Comparison of ENCODE assay signal across 8 cellular contexts in the genomic region with DNA sequence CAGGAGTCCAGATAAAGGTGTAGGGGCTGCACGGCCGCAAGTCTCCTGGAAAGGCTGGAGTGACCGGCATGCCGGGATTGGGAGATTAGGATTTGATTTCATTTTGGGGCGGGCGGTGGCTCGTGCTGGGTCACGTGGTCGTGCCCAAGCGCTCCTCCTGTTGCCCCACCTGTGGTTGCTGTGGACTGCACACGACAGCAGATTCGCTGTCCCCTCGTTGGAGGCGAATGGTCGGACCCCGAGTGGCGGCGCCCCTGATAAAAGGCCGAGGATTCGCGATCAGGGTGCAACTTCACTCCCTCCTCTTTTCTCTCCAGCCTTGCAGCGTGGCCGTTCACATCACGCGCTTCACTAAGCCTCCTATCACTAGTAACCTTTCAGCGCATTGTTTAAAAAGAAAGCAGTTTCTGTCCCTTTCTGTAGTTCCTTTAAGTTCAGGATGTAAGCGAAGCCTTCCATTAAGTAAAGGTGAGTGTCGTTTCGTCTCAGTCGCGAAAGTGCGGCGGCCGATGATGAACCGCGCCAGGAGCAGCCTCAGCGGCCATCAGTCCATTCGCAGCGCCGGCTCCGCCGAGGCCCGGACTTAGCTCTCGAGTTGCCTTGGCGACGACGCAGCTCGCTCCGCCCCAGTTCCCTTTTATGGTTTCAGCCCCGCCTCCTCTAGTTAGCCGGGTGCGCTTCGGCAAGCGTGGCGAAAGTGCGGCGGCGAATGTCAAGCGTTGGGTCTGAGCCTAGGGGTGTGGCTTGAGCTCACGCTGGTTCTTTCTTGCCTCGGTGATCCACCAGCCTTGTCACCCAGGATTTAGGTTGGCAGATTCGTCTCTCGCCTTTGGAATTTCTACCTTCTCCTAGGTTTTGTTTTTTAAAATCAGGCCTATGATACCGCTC. TPM values are rescaled to one million over a fixed set of nuclear protein-coding genes. Genes with fewer than 3 reads are reported as not detected.
A peak's percentile ranks its signal among the peaks of the same experiment; 100 is the strongest.
DNase-seq lines count a peak whose midpoint lies in the region; ATAC-seq and TF ChIP-seq lines count a peak whose summit lies in the region.

No MANE protein-coding gene starts in this region.

- peaks cover 37% of the 10 kb centered on the region for H3K36me3 Mint-ChIP-seq in activated CD4-positive, alpha-beta memory T cell treated with anti-CD3 and anti-CD28 coated beads, Interleukin-2, amount 10 ng/mL, durations not matched to agents 7 days and 5 days (ENCODE audit: low read depth)

- H3K9me3 Mint-ChIP-seq in activated CD4-positive, alpha-beta memory T cell treated with anti-CD3 and anti-CD28 coated beads, Interleukin-2, amount 10 ng/mL, durations not matched to agents 7 days and 5 days, result no peaks in the 10 kb centered on the region

- H3K27ac ChIP-seq in AG04450 (ENCODE audit: low read depth, low read length) (peak overlapping the region; percentile 73), dorsolateral prefrontal cortex (peak overlapping the region; percentile 48 to 99 (median 93)), liver (ENCODE audit: low read depth in 1 of 2, low read length in 2 of 2) (peak overlapping the region; percentile 91)

- TF ChIP-seq CTCF in AG04450 (IDR thresholded peaks at IDR 0.05; ENCODE audit: low read depth, low read length), result no peak
- TF ChIP-seq CTCF in dorsolateral prefrontal cortex (IDR thresholded peaks at IDR 0.05 in 54 of 56, conservative IDR thresholded peaks at IDR 0.05 in 2 of 56; ENCODE audit: low read depth in 1 of 56, partially characterized antibody in 56 of 56), result peak in 28 of 56 donors; percentile 2 to 53 (median 29)
- no peak for TF ChIP-seq CTCF in liver (IDR thresholded peaks at IDR 0.05; ENCODE audit: low read depth, low read length, missing input control)

- H3K4me3 ChIP-seq in AG04450 (ENCODE audit: low read depth, low read length) (peak overlapping the region; percentile 92), dorsolateral prefrontal cortex (peak overlapping the region; percentile 70 to 100 (median 98)), liver (ENCODE audit: low read depth in 1 of 3, low read length in 3 of 3) (peak overlapping the region; percentile 65 to 98 (median 81))

- peak overlapping the region; percentile 77 for H3K4me3 Mint-ChIP-seq in activated CD4-positive, alpha-beta memory T cell treated with anti-CD3 and anti-CD28 coated beads, Interleukin-2, amount 10 ng/mL, durations not matched to agents 7 days and 5 days

- H3K27me3 ChIP-seq in AG04450 (ENCODE audit: control insufficient read depth, insufficient read depth, low read length) (no peaks in the 10 kb centered on the region), dorsolateral prefrontal cortex (no peaks in the 10 kb centered on the region), liver (ENCODE audit: control insufficient read depth in 4 of 4, insufficient read depth in 4 of 4, low read length in 3 of 4) (no peaks in the 10 kb centered on the region)

- peak; percentile 98 for DNase-seq in AG04450 (ENCODE audit: low read depth, low spot score)
- DNase-seq in NCI-H526 (lab: John Stamatoyannopoulos, UW), result peak; percentile 97 to 99
- DNase-seq in activated CD4-positive, alpha-beta memory T cell treated with anti-CD3 and anti-CD28 coated beads, Interleukin-2, amount 10 ng/mL, durations not matched to agents 7 days and 5 days, result peak; percentile 97
- peak; percentile 98 to 99 (median 99) for DNase-seq in dorsolateral prefrontal cortex
- DNase-seq in stimulated activated CD4-positive, alpha-beta T cell treated with anti-CD3 and anti-CD28 coated beads, Interleukin-2, amount 100 ng/mL, for 48 hours, result peak; percentile 93 to 98

- H3K9ac ChIP-seq in liver (ENCODE audit: low read depth in 1 of 2, low read length in 2 of 2), result peak overlapping the region in 1 of 2 donors; percentile 49

- peaks cover 67% of the 10 kb centered on the region for H3K4me1 Mint-ChIP-seq in activated CD4-positive, alpha-beta memory T cell treated with anti-CD3 and anti-CD28 coated beads, Interleukin-2, amount 10 ng/mL, durations not matched to agents 7 days and 5 days

- peak in 1 of 2 donors; percentile 29 for TF ChIP-seq RAD21 in liver (IDR thresholded peaks at IDR 0.05)

- WGBS in liver, result 7% methylated on average over 64 of the region's 64 CpGs

- H3K27me3 Mint-ChIP-seq in activated CD4-positive, alpha-beta memory T cell treated with anti-CD3 and anti-CD28 coated beads, Interleukin-2, amount 10 ng/mL, durations not matched to agents 7 days and 5 days, result no peaks in the 10 kb centered on the region

- CTCF ChIA-PET in AG04450 (lab: Charles Lee), result interaction anchor here (0.7 to 2.1 kb wide), 4 partner anchors 32 to 137 kb away, joined by 3 to 13 read pairs (median 4); no protein-coding TSS in a partner anchor
- CTCF ChIA-PET in activated CD4-positive, alpha-beta memory T cell treated with anti-CD3 and anti-CD28 coated beads, Interleukin-2, amount 10 ng/mL, durations not matched to agents 7 days and 5 days (lab: Charles Lee), result interaction anchor here (0.5 to 2.8 kb wide), 13 partner anchors 12 to 1568 kb away, joined by 3 to 22 read pairs (median 4); a partner anchor contains a TSS

- H3K27ac Mint-ChIP-seq in activated CD4-positive, alpha-beta memory T cell treated with anti-CD3 and anti-CD28 coated beads, Interleukin-2, amount 10 ng/mL, durations not matched to agents 7 days and 5 days, result peak overlapping the region; percentile 81

- ATAC-seq in GM18909 (IDR thresholded peaks at IDR 0.05; ENCODE audit: poor library complexity, unreplicated experiment) (peak; percentile 56), HG03175 (IDR thresholded peaks at IDR 0.05; ENCODE audit: unreplicated experiment) (peak; percentile 66)

- peaks cover 0 to 8% (median 5%) of the 10 kb centered on the region in 4 donors for H3K36me3 ChIP-seq in liver (ENCODE audit: control insufficient read depth in 4 of 4, insufficient read depth in 3 of 4, low read depth in 1 of 4, low read length in 3 of 4)

- H3K9me3 ChIP-seq in AG04450 (ENCODE audit: control insufficient read depth, insufficient read depth, low read length) (no peaks in the 10 kb centered on the region; the same call in 1 of the 2 replicates), liver (ENCODE audit: control insufficient read depth in 4 of 4, low read length in 3 of 4) (no peaks in the 10 kb centered on the region)

- POLR2A ChIA-PET in AG04450 (lab: Yijun Ruan, JAX), result interaction anchor here (0.7 to 1.7 kb wide), 7 partner anchors 11 to 136 kb away, joined by 3 to 8 read pairs (median 4); a partner anchor contains a TSS
- POLR2A ChIA-PET in activated CD4-positive, alpha-beta memory T cell treated with anti-CD3 and anti-CD28 coated beads, Interleukin-2, amount 10 ng/mL, durations not matched to agents 7 days and 5 days (lab: Charles Lee), result interaction anchor here (0.9 to 3.1 kb wide), 22 partner anchors 8 to 551 kb away, joined by 3 to 52 read pairs (median 8); a partner anchor contains a TSS

- intact Hi-C loops in dorsolateral prefrontal cortex (cut with DNase I), result loop anchor here (2.0 to 10.0 kb wide), 5 partner anchors 54 to 156 kb away; a partner anchor contains a TSS

- peaks cover 6 to 50% (median 33%) of the 10 kb centered on the region in 4 donors for H3K4me1 ChIP-seq in liver (ENCODE audit: control insufficient read depth in 4 of 4, insufficient read depth in 4 of 4, low read length in 3 of 4)

TF ChIP-seq in liver, 16 proteins besides CTCF, POLR2A, EP300 and RAD21 (continues in another document):
- TF ChIP-seq GABPA (IDR thresholded peaks at IDR 0.05 in 1 of 2, conservative IDR thresholded peaks at IDR 0.05 in 1 of 2) (peak in 1 of 2 donors; percentile 74), FOXA1 (IDR thresholded peaks at IDR 0.05) (no peak), RXRA (IDR thresholded peaks at IDR 0.05) (peak; percentile 47 to 48), YY1 (IDR thresholded peaks at IDR 0.05) (peak; percentile 93), NR2F2 (IDR thresholded peaks at IDR 0.05) (no peak), HNF4G (IDR thresholded peaks at IDR 0.05) (no peak), HNF4A (conservative IDR thresholded peaks at IDR 0.05) (peak; percentile 52 to 63), TAF1 (conservative IDR thresholded peaks at IDR 0.05) (peak; percentile 49)

RNA-seq across cellular contexts. Expression of a gene that starts 1.7 kb away (rescaled TPM):
- polyA plus RNA-seq in AG04450 (2011; rRNA removed), result 8.6 and 11.2 TPM in 2 replicates
- polyA minus RNA-seq in AG04450 (2011; rRNA and poly(A)+ RNA removed), result 9.3 and 15.0 TPM in 2 replicates
- 10 to 100 TPM; 16.3 to 16.4 TPM for total RNA-seq in activated CD4-positive, alpha-beta memory T cell treated with anti-CD3 and anti-CD28 coated beads, Interleukin-2, amount 10 ng/mL, durations not matched to agents 7 days and 5 days
- total RNA-seq in dorsolateral prefrontal cortex, result 10 to 100 TPM; 33.6 to 77.3 (median 54.0) TPM
- 10 to 100 TPM in 1 of 2 donors, 1 to 10 TPM in 1; 9.8 to 10.4 TPM for total RNA-seq in liver
- polyA plus RNA-seq in liver, result 1 to 10 TPM; 1.8 to 8.7 TPM

RNA-seq across cellular contexts. Expression of a gene that starts 12.2 kb away (rescaled TPM):
- polyA plus RNA-seq in AG04450 (2011; rRNA removed) (20.6 and 24.7 TPM in 2 replicates), liver (10 to 100 TPM; 22.7 to 25.2 TPM)
- polyA minus RNA-seq in AG04450 (2011; rRNA and poly(A)+ RNA removed), result 12.1 and 13.1 TPM in 2 replicates
- total RNA-seq in activated CD4-positive, alpha-beta memory T cell treated with anti-CD3 and anti-CD28 coated beads, Interleukin-2, amount 10 ng/mL, durations not matched to agents 7 days and 5 days, result 10 to 100 TPM; 31.7 to 35.5 TPM
- total RNA-seq in dorsolateral prefrontal cortex (10 to 100 TPM in 115 of 120 experiments, 1 to 10 TPM in 5; 5.0 to 26.4 (median 16.3) TPM), liver (10 to 100 TPM; 10.0 to 16.2 TPM)

RNA-seq across cellular contexts. Expression of a gene that starts 15.0 kb away (rescaled TPM):
- polyA plus RNA-seq in AG04450 (2011; rRNA removed) (not detected in 2 replicates), liver (under 1 TPM in 1 of 2 donors, not detected in 1; 0.16 TPM)
- polyA minus RNA-seq in AG04450 (2011; rRNA and poly(A)+ RNA removed), result not detected in 2 replicates
- 1 to 10 TPM; 5.4 to 5.9 TPM for total RNA-seq in activated CD4-positive, alpha-beta memory T cell treated with anti-CD3 and anti-CD28 coated beads, Interleukin-2, amount 10 ng/mL, durations not matched to agents 7 days and 5 days
- total RNA-seq in dorsolateral prefrontal cortex (1 to 10 TPM in 79 of 120 experiments, under 1 TPM in 41; 0.36 to 3.5 (median 1.3) TPM), liver (under 1 TPM; 0.17 to 0.42 TPM)

RNA-seq across cellular contexts. Expression of a gene that starts 52.4 kb away (rescaled TPM):
- polyA plus RNA-seq in AG04450 (2011; rRNA removed) (12.4 and 13.9 TPM in 2 replicates), liver (10 to 100 TPM in 1 of 2 donors, 1 to 10 TPM in 1; 9.0 to 12.6 TPM)
- 19.3 and 26.1 TPM in 2 replicates for polyA minus RNA-seq in AG04450 (2011; rRNA and poly(A)+ RNA removed)
- total RNA-seq in activated CD4-positive, alpha-beta memory T cell treated with anti-CD3 and anti-CD28 coated beads, Interleukin-2, amount 10 ng/mL, durations not matched to agents 7 days and 5 days, result 10 to 100 TPM; 84.3 to 88.0 TPM
- total RNA-seq in dorsolateral prefrontal cortex (100 to 1,000 TPM in 71 of 120 experiments, 10 to 100 TPM in 49; 51.6 to 162 (median 105) TPM), liver (10 to 100 TPM; 13.0 to 44.3 TPM)

Comparison
In these comparisons a context has a peak if more than half of its experiments do, and no peak if none do; other contexts are left out.
1. Peak in every context shown above with its lines: DNase-seq, ATAC-seq, H3K4me3 ChIP-seq and H3K27ac ChIP-seq.